In the genomic region with DNA sequence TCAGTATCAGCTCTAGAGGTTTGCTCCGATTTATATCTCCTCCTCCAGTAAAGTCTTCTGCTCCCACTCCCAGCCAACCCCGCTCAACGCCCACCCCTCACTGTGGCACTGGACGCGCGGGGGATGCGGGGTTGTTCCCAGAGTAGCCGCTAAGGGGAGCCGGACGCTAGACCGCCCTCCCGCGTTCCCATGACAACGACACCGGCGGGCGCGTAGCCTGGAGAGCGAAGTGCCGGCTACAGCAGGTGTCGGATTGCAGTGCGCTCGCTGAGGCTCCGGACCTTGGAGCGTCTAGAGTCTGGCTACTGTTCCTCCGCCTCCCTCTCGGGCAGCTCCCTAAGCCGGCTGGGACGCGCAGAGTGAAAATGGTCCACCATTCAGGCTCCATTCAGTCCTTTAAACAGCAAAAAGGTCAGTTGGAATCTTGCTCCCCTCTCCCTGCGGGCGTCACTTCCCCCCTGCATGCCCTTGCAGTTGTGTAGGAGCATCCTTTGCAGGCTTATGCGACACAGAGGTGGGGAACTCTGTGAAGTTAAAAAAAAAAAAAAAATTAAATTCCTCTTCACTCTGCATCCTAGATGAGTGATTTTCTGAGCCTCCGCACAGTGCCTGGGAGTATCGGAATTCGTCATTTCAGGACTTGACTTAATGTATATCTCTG, we compare ENCODE assay signal across 9 cellular contexts. TPM values are rescaled to one million over a fixed set of nuclear protein-coding genes. Genes with fewer than 3 reads are reported as not detected.
A peak's percentile ranks its signal among the peaks of the same experiment; 100 is the strongest.
DNase-seq lines count a peak whose midpoint lies in the region; ATAC-seq and TF ChIP-seq lines count a peak whose summit lies in the region.
"Had no signal": no experiment of that assay in that cellular context is flagged by ENCODE, and none has a peak within 500 bp of the region (broad histone marks: within the 10 kb centered on the region; RNA-seq: fewer than 3 reads in every experiment).

Gene ANO3 (plus strand): TSS at position 220 of the 661 bp plus-strand sequence. CDS start 146 bp downstream, at position 366.

- 1 to 5% methylated on average over 26 to 36 of the region's 36 CpGs for WGBS in body of pancreas, 2 donors

- H3K36me3 ChIP-seq in body of pancreas (replicated peaks in 1 of 2; ENCODE audit: insufficient read depth in 1 of 2, low read depth in 2 of 2): no peaks in the 10 kb centered on the region

- in situ Hi-C loops in Caki2 (cut with HindIII; ENCODE audit: low pct_unique_long_range_greater_than_20kb, low sequenced_read_pairs): no loop called here

- H3K4me3 ChIP-seq in body of pancreas: no peak within 1 kb of the TSS
- peak within 1 kb of the TSS; percentile 51 for H3K4me3 ChIP-seq in iPS-18c (ENCODE audit: insufficient read depth, low read depth, low read length)

- no peaks in the 10 kb centered on the region for H3K27me3 ChIP-seq in body of pancreas

- peak; percentile 98 for ATAC-seq in GM19035 (IDR thresholded peaks at IDR 0.05; ENCODE audit: unreplicated experiment)
- ATAC-seq in HG03108 (IDR thresholded peaks at IDR 0.05; ENCODE audit: unreplicated experiment): peak; percentile 90
- peak; percentile 98 for ATAC-seq in body of pancreas

- peak; percentile 34 to 72 (median 56) for TF ChIP-seq CTCF in body of pancreas (IDR thresholded peaks at IDR 0.05)

- intact Hi-C loops in body of pancreas (cut with DNase I): no loop called here

- DNase-seq in Caki2 (ENCODE audit: low read depth) (peak; percentile 54), NCI-H226 (peak; percentile 64), body of pancreas (peak; percentile 73 to 90 (median 84)), smooth muscle cell of the brain vasculature (ENCODE audit: low read depth, low spot score) (peak; percentile 54), GDM1 (lab: John Stamatoyannopoulos, UW) (no peak)

- H3K27ac ChIP-seq in body of pancreas: no peak within 1 kb of the TSS

- TF ChIP-seq POLR2A in body of pancreas (IDR thresholded peaks at IDR 0.05): no peak

- no peaks in the 10 kb centered on the region for H3K9me3 ChIP-seq in body of pancreas
- H3K9me3 ChIP-seq in iPS-18c (ENCODE audit: control insufficient read depth, insufficient read depth, low read length): no peaks in the 10 kb centered on the region

- peaks cover 10% of the 10 kb centered on the region for H3K4me1 ChIP-seq in body of pancreas

RNA-seq across cellular contexts. Expression of gene ANO3, which starts in this region (rescaled TPM):
- total RNA-seq in Caki2 (2014; rRNA removed; shearing (Covaris generic); ENCODE audit: low replicate concordance): not detected in 2 replicates
- 1 to 10 TPM in 1 of 2 donors, under 1 TPM in 1; 0.52 to 5.3 TPM for total RNA-seq in body of pancreas
- total RNA-seq: T-helper 2 cell treated with Interferon-gamma antibody and Interleukin-4, amounts not matched to agents 100 ng/mL and 5 ng/mL, for 36 hours had no signal

Comparison
In these comparisons a context has a peak if more than half of its experiments do, and no peak if none do; other contexts are left out.
1. Peak in DNase-seq in Caki2; RNA of the gene not detected or under 1 TPM.